19 cellular contexts compared by ENCODE assay signal in genomic region chr13:63389756-63390155, GRCh38.
"Had no signal": no experiment of that assay in that cellular context is flagged by ENCODE, and none has a peak within 500 bp of the region (broad histone marks: within the 10 kb centered on the region; RNA-seq: fewer than 3 reads in every experiment).

No MANE protein-coding gene starts in this region.

- DNase-seq: KBM-7; NCI-H1092; NCI-H1105 treated with DMSO at 0.1 percent for 48 hours; NCI-H1417 treated with DMSO at 0.1 percent for 48 hours; NCI-H146; NCI-H1694 treated with DMSO at 0.1 percent for 48 hours; NCI-H1930; NCI-H2081 treated with DMSO at 0.1 percent for 48 hours; NCI-H2171; NCI-H226; NCI-H446; NCI-H510A; NCI-H524 treated with DMSO at 0.1 percent for 48 hours; NCI-H69; NCI-H774; NK-92 treated with Interleukin-12 subunit alpha and Interleukin-12 subunit beta, amount 100 ng/mL, for 24 hours; PC-3; SHP77 had no signal

- H3K27ac ChIP-seq: RWPE1 had no signal
